Comparison of ENCODE assay signal across 14 cellular contexts in the genomic region with DNA sequence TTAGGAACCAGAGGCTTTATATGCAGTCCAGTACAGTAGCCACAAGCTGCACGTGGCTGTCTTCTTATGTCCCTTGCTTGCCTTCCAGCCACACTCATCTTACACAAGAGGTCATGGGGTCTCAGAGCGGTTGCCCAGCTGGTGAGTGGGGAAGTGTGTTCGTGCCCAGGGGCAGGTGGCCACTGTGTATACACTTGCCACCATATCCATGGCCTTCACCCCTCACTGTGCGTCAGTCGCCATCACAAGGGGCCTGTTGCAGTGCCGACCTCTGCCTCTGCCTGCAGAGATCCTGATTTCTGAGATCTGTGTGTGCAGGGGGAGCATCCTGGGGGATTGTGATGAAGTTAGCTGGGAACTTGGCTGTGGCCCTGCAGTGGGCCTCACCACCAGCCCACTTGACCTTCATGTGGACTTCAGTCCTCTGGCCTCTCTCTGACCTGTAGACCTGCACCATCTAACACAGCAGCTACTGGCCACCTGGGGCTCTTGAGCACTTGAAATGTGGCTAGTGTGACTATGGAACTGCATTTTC. TPM values are rescaled to one million over a fixed set of nuclear protein-coding genes. Genes with fewer than 3 reads are reported as not detected.
A peak's percentile ranks its signal among the peaks of the same experiment; 100 is the strongest.
DNase-seq lines count a peak whose midpoint lies in the region; ATAC-seq and TF ChIP-seq lines count a peak whose summit lies in the region.
"Had no signal": no experiment of that assay in that cellular context is flagged by ENCODE, and none has a peak within 500 bp of the region (broad histone marks: within the 10 kb centered on the region; RNA-seq: fewer than 3 reads in every experiment).

No MANE protein-coding gene starts in this region.

- H3K4me1 ChIP-seq in SJSA1 (replicated peaks) (peaks cover 60% of the 10 kb centered on the region), heart right ventricle (peaks cover 0 to 63% (median 49%) of the 10 kb centered on the region in 9 donors), A673 (ENCODE audit: insufficient read depth, low read length, poor library complexity, severe bottlenecking) (no peaks in the 10 kb centered on the region)

- H3K27me3 ChIP-seq in SJSA1 (replicated peaks) = no peaks in the 10 kb centered on the region
- no peaks in the 10 kb centered on the region for H3K27me3 ChIP-seq in heart right ventricle
- no peaks in the 10 kb centered on the region for H3K27me3 ChIP-seq in A673 (replicated peaks; ENCODE audit: insufficient read depth, low read depth, low read length, poor library complexity)

- ATAC-seq in heart right ventricle (peak in 7 of 8 donors; percentile 26 to 64 (median 56)), HG02623 (IDR thresholded peaks at IDR 0.05; ENCODE audit: unreplicated experiment) (no peak)
- ATAC-seq in stimulated activated effector memory CD8-positive, alpha-beta T cell treated with anti-CD3 and anti-CD28 coated beads, Interleukin-12 subunit alpha, Interleukin-12 subunit beta, amount 100 ng/mL, for 72 hours = no peak
- ATAC-seq: WTC11 had no signal

- POLR2A ChIA-PET in A673 (lab: Charles Lee; ENCODE audit: low non-redundant PET) = no interaction called here

- no peak overlapping the region for H3K4me3 Mint-ChIP-seq in stimulated activated effector memory CD8-positive, alpha-beta T cell treated with anti-CD3 and anti-CD28 coated beads, Interleukin-12 subunit alpha, Interleukin-12 subunit beta, amount 100 ng/mL, for 72 hours
- H3K4me3 Mint-ChIP-seq: mesothelial cell of epicardium, WTC11 had no signal

- WGBS in heart right ventricle, 2 donors = 83 to 87% methylated on average over 6 of the region's 6 CpGs

- H3K4me3 ChIP-seq in SJSA1 (no peak overlapping the region), heart right ventricle (no peak overlapping the region), A673 (ENCODE audit: low read depth, low read length, poor library complexity, severe bottlenecking) (no peak overlapping the region)

- H3K4me1 Mint-ChIP-seq in stimulated activated effector memory CD8-positive, alpha-beta T cell treated with anti-CD3 and anti-CD28 coated beads, Interleukin-12 subunit alpha, Interleukin-12 subunit beta, amount 100 ng/mL, for 72 hours = peaks cover 27% of the 10 kb centered on the region

- in situ Hi-C loops in GM13976 (cut with MboI; ENCODE audit: low sequenced_read_pairs, unreplicated experiment) = no loop called here

- H3K36me3 ChIP-seq in SJSA1 (peaks cover 14% of the 10 kb centered on the region), heart right ventricle (peaks cover 0 to 25% (median 0%) of the 10 kb centered on the region in 9 donors), A673 (ENCODE audit: insufficient read depth, low read length, poor library complexity, severe bottlenecking) (no peaks in the 10 kb centered on the region)

- peaks cover 4% of the 10 kb centered on the region for H3K9me3 Mint-ChIP-seq in stimulated activated effector memory CD8-positive, alpha-beta T cell treated with anti-CD3 and anti-CD28 coated beads, Interleukin-12 subunit alpha, Interleukin-12 subunit beta, amount 100 ng/mL, for 72 hours

- intact Hi-C loops in heart right ventricle (cut with DNase I) (loop anchor here in 1 of 10 donors (5.0 kb wide), 1 partner anchor 44 kb away; no protein-coding TSS in a partner anchor), A673 (cut with micrococcal nuclease; ENCODE audit: unreplicated experiment) (no loop called here)

- H3K27ac ChIP-seq in SJSA1 (peak overlapping the region; percentile 82), heart right ventricle (peak overlapping the region in 6 of 10 donors; percentile 28 to 80 (median 46)), A673 (ENCODE audit: low read depth, low read length, poor library complexity, severe bottlenecking) (no peak overlapping the region)

- BruUV-seq in A673 (replicated peaks; lab: Mats Ljungman, UMichigan) = no TSS peak

- no peak for TF ChIP-seq CTCF in heart right ventricle (IDR thresholded peaks at IDR 0.05)
- no peak for TF ChIP-seq CTCF in A673 (conservative IDR thresholded peaks at IDR 0.05; ENCODE audit: low read depth, low read length)
- TF ChIP-seq CTCF in GM13976 (IDR thresholded peaks at IDR 0.05; ENCODE audit: borderline replicate concordance, control extremely low read depth, extremely low read depth, insufficient read depth, missing control alignments) = no peak

- H3K27ac Mint-ChIP-seq in stimulated activated effector memory CD8-positive, alpha-beta T cell treated with anti-CD3 and anti-CD28 coated beads, Interleukin-12 subunit alpha, Interleukin-12 subunit beta, amount 100 ng/mL, for 72 hours = peak overlapping the region; percentile 79
- H3K27ac Mint-ChIP-seq: mesothelial cell of epicardium had no signal

- DNase-seq in EL (peak; percentile 20), SJSA1 (ENCODE audit: low read depth in 1 of 2, low spot score in 2 of 2) (no peak), heart right ventricle (no peak), iPS-NIHi11 (ENCODE audit: low spot score) (no peak), A673 (ENCODE audit: low spot score) (no peak), GM13976 (ENCODE audit: low spot score) (no peak)
- no peak for DNase-seq in stimulated activated effector memory CD8-positive, alpha-beta T cell treated with anti-CD3 and anti-CD28 coated beads, Interleukin-12 subunit alpha, Interleukin-12 subunit beta, amount 100 ng/mL, for 72 hours (ENCODE audit: low spot score in 2 of 2)
- DNase-seq: Caco-2, NCI-H2107, retina, RPMI8226 had no signal

- H3K9me3 ChIP-seq in SJSA1 (replicated peaks) = no peaks in the 10 kb centered on the region; the same call in 1 of the 2 replicates
- H3K9me3 ChIP-seq in heart right ventricle = peaks cover 0 to 10% (median 0%) of the 10 kb centered on the region in 11 donors
- no peaks in the 10 kb centered on the region for H3K9me3 ChIP-seq in A673 (ENCODE audit: low read depth, low read length, poor library complexity, severe bottlenecking)
- H3K9me3 ChIP-seq: Caco-2 had no signal

- CTCF ChIA-PET in A673 (lab: Charles Lee) = no interaction called here

- H3K36me3 Mint-ChIP-seq in stimulated activated effector memory CD8-positive, alpha-beta T cell treated with anti-CD3 and anti-CD28 coated beads, Interleukin-12 subunit alpha, Interleukin-12 subunit beta, amount 100 ng/mL, for 72 hours = peaks cover 19% of the 10 kb centered on the region

RNA-seq across cellular contexts. Expression of gene SACM1L, which starts 43.1 kb away (rescaled TPM):
- total RNA-seq in SJSA1 (2014; rRNA removed; shearing (Covaris generic)) = 25.2 and 28.8 TPM in 2 replicates
- total RNA-seq in heart right ventricle = 10 to 100 TPM; 22.2 to 28.7 (median 23.6) TPM
- 10 to 100 TPM; 15.4 to 27.5 TPM for polyA plus RNA-seq in heart right ventricle
- total RNA-seq in A673 (2021) = 29.8 and 32.8 TPM in 2 replicates

RNA-seq across cellular contexts. Expression of gene LIMD1, which starts 51.6 kb away (rescaled TPM):
- 5.3 and 11.0 TPM in 2 replicates for total RNA-seq in SJSA1 (2014; rRNA removed; shearing (Covaris generic))
- total RNA-seq in heart right ventricle (10 to 100 TPM; 24.1 to 47.6 (median 35.5) TPM), A673 (2021) (18.5 and 20.7 TPM in 2 replicates)
- 10 to 100 TPM in 1 of 2 donors, 1 to 10 TPM in 1; 6.1 to 21.7 TPM for polyA plus RNA-seq in heart right ventricle

Comparison
In these comparisons a context has a peak if more than half of its experiments do, and no peak if none do; other contexts are left out.
1. ATAC-seq: peak in heart right ventricle (7 of 8); none in stimulated activated effector memory CD8-positive, alpha-beta T cell treated with anti-CD3 and anti-CD28 coated beads, Interleukin-12 subunit alpha, Interleukin-12 subunit beta, amount 100 ng/mL, for 72 hours (single experiment) and HG02623 (single experiment).